Comparison of ENCODE assay signal across 21 cellular contexts in the genomic region with DNA sequence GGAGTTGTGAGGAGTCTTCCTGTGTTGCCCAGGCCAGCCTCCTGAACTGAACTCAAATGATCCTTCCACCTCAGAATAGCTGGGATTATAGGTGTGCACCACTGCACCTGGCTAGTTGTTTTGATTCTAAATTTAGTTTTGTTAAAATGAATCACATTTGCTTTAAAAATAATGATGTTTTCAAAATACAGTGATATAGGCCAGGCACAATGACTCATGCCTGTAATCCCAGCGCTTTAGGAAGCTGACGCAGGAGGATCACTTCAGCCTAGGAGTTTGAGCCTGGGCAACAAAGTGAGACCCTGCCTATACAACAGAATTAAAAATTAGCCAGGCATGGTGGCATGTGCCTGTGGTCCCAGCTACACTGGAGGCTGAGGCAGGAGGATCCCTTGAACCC.
"Had no signal": no experiment of that assay in that cellular context is flagged by ENCODE, and none has a peak within 500 bp of the region (broad histone marks: within the 10 kb centered on the region; RNA-seq: fewer than 3 reads in every experiment).

No MANE protein-coding gene starts in this region.

- H3K27ac ChIP-seq: adrenal gland, colonic mucosa, esophagus squamous epithelium, gastrocnemius medialis, heart right ventricle, lower lobe of right lung, thyroid gland had no signal

- DNase-seq: activated CD4-positive, alpha-beta memory T cell treated with anti-CD3 and anti-CD28 coated beads, Interleukin-2, amount 10 ng/mL, durations not matched to agents 7 days and 5 days; activated CD4-positive, alpha-beta T cell treated with anti-CD3 and anti-CD28 coated beads for 36 hours; activated CD8-positive, alpha-beta memory T cell treated with anti-CD3 and anti-CD28 coated beads, Interleukin-2, amount 50 U/mL, for 4 hours; activated naive CD4-positive, alpha-beta T cell treated with anti-CD3 and anti-CD28 coated beads, Interleukin-2, amount 50 U/mL, for 16 hours; adrenal gland; caudate nucleus; colonic mucosa; effector CD4-positive, alpha-beta T cell; esophagus squamous epithelium; gastrocnemius medialis; heart right ventricle; left colon; lower lobe of right lung; naive B cell; retina; T-helper 2 cell; thyroid gland had no signal

- FAIRE-seq: islet of Langerhans, urothelium cell line had no signal

- H3K4me1 Mint-ChIP-seq: naive B cell; stimulated activated memory B cell treated with anti-CD40 and anti-IgM and Interleukin-4, amounts not matched to agents 10 μg/mL and 1 μg/mL and 100 μg/mL, for 72 hours had no signal

- H3K27ac Mint-ChIP-seq: activated CD4-positive, alpha-beta memory T cell treated with anti-CD3 and anti-CD28 coated beads, Interleukin-2, amount 10 ng/mL, durations not matched to agents 7 days and 5 days; activated CD4-positive, alpha-beta T cell treated with anti-CD3 and anti-CD28 coated beads for 36 hours; activated T-helper 17 cell treated with anti-CD3 and anti-CD28 coated beads, Interleukin-2, amount 50 U/mL, for 72 hours; stimulated activated memory B cell treated with anti-CD40 and anti-IgM and Interleukin-4, amounts not matched to agents 10 μg/mL and 1 μg/mL and 100 μg/mL, for 72 hours had no signal

- ATAC-seq: activated CD4-positive, alpha-beta T cell treated with anti-CD3 and anti-CD28 coated beads for 36 hours; activated T-helper 17 cell treated with anti-CD3 and anti-CD28 coated beads, Interleukin-2, amount 50 U/mL, for 72 hours; gastrocnemius medialis; heart right ventricle; left colon; lower lobe of right lung; stimulated activated memory B cell treated with anti-CD40 and anti-IgM and Interleukin-4, amounts not matched to agents 10 μg/mL and 1 μg/mL and 100 μg/mL, for 72 hours had no signal

- H3K4me3 ChIP-seq: adrenal gland, colonic mucosa, esophagus squamous epithelium, gastrocnemius medialis, heart right ventricle, lower lobe of right lung, thyroid gland had no signal

- H3K4me3 Mint-ChIP-seq: activated CD4-positive, alpha-beta memory T cell treated with anti-CD3 and anti-CD28 coated beads, Interleukin-2, amount 10 ng/mL, durations not matched to agents 7 days and 5 days; activated CD4-positive, alpha-beta T cell treated with anti-CD3 and anti-CD28 coated beads for 36 hours; activated T-helper 17 cell treated with anti-CD3 and anti-CD28 coated beads, Interleukin-2, amount 50 U/mL, for 72 hours; naive B cell; stimulated activated memory B cell treated with anti-CD40 and anti-IgM and Interleukin-4, amounts not matched to agents 10 μg/mL and 1 μg/mL and 100 μg/mL, for 72 hours had no signal

- H3K9me3 Mint-ChIP-seq: activated CD4-positive, alpha-beta memory T cell treated with anti-CD3 and anti-CD28 coated beads, Interleukin-2, amount 10 ng/mL, durations not matched to agents 7 days and 5 days; activated T-helper 17 cell treated with anti-CD3 and anti-CD28 coated beads, Interleukin-2, amount 50 U/mL, for 72 hours; naive B cell; stimulated activated memory B cell treated with anti-CD40 and anti-IgM and Interleukin-4, amounts not matched to agents 10 μg/mL and 1 μg/mL and 100 μg/mL, for 72 hours had no signal

- H3K4me1 ChIP-seq: adrenal gland, colonic mucosa, esophagus squamous epithelium, gastrocnemius medialis, lower lobe of right lung, thyroid gland had no signal

- H3K9me3 ChIP-seq: adrenal gland, colonic mucosa, esophagus squamous epithelium, gastrocnemius medialis, heart right ventricle, lower lobe of right lung, thyroid gland had no signal

- H3K27me3 Mint-ChIP-seq: activated CD4-positive, alpha-beta memory T cell treated with anti-CD3 and anti-CD28 coated beads, Interleukin-2, amount 10 ng/mL, durations not matched to agents 7 days and 5 days; activated CD4-positive, alpha-beta T cell treated with anti-CD3 and anti-CD28 coated beads for 36 hours; activated T-helper 17 cell treated with anti-CD3 and anti-CD28 coated beads, Interleukin-2, amount 50 U/mL, for 72 hours; naive B cell; stimulated activated memory B cell treated with anti-CD40 and anti-IgM and Interleukin-4, amounts not matched to agents 10 μg/mL and 1 μg/mL and 100 μg/mL, for 72 hours had no signal

- H3K27me3 ChIP-seq: adrenal gland, colonic mucosa, esophagus squamous epithelium, gastrocnemius medialis, heart right ventricle, thyroid gland had no signal
